28 cellular contexts compared by ENCODE assay signal in the genomic region with DNA sequence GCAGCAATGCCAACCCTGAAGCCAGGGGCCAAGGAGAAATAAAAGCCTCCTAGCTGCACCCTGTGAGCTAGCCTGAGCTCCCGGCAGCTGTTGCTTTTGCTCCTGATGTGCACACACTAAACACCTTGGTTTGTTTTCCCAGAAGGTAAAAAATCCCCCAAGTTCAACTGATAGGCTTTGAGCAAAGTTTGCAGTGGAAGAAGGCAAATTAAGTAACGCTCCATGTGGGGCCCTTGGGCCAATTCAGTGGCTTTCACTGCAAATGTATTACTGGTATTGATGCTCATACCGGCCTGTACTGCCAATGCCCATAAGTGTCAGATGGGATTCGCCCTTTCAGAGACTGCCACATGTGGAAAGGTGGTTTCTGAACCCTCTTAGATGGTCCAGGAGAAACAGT.
"Had no signal": no experiment of that assay in that cellular context is flagged by ENCODE, and none has a peak within 500 bp of the region (broad histone marks: within the 10 kb centered on the region; RNA-seq: fewer than 3 reads in every experiment).

No MANE protein-coding gene starts in this region.

- ATAC-seq: natural killer cell; psoas muscle; right cardiac atrium; stimulated activated memory B cell treated with anti-CD40 and anti-IgM and Interleukin-4, amounts not matched to agents 10 μg/mL and 1 μg/mL and 100 μg/mL, for 72 hours; stimulated activated naive CD8-positive, alpha-beta T cell treated with anti-CD3 and anti-CD28 coated beads, Interleukin-15, amount 100 ng/mL, for 72 hours; stimulated activated naive CD8-positive, alpha-beta T cell treated with anti-CD3 and anti-CD28 coated beads, Interleukin-15, Interleukin-2, amounts not matched to agents 100 U/mL and 50 U/mL, for 24 hours had no signal

- H3K27ac Mint-ChIP-seq: naive thymus-derived CD4-positive, alpha-beta T cell; natural killer cell; nephron; neural progenitor cell; progenitor cell of endocrine pancreas; stimulated activated memory B cell treated with anti-CD40 and anti-IgM and Interleukin-4, amounts not matched to agents 10 μg/mL and 1 μg/mL and 100 μg/mL, for 72 hours; stimulated activated naive CD8-positive, alpha-beta T cell treated with anti-CD3 and anti-CD28 coated beads, Interleukin-15, amount 100 ng/mL, for 72 hours had no signal

- H3K9me3 ChIP-seq: ovary, psoas muscle, sigmoid colon, suprapubic skin, testis, tibial artery, upper lobe of left lung, vagina had no signal

- H3K4me1 Mint-ChIP-seq: naive thymus-derived CD4-positive, alpha-beta T cell; natural killer cell; nephron; neural progenitor cell; stimulated activated memory B cell treated with anti-CD40 and anti-IgM and Interleukin-4, amounts not matched to agents 10 μg/mL and 1 μg/mL and 100 μg/mL, for 72 hours; stimulated activated naive CD8-positive, alpha-beta T cell treated with anti-CD3 and anti-CD28 coated beads, Interleukin-15, amount 100 ng/mL, for 72 hours had no signal

- H3K79me2 ChIP-seq: parathyroid adenoma had no signal

- H3K36me3 ChIP-seq: neural progenitor cell, ovary, sigmoid colon, suprapubic skin, tibial artery, upper lobe of left lung, vagina had no signal

- H3K9ac ChIP-seq: neural progenitor cell, parathyroid adenoma had no signal

- H3K27me3 Mint-ChIP-seq: stimulated activated naive CD8-positive, alpha-beta T cell treated with anti-CD3 and anti-CD28 coated beads, Interleukin-15, amount 100 ng/mL, for 72 hours had no signal

- FAIRE-seq: small intestine, urothelium cell line had no signal

- H2AFZ ChIP-seq: neural progenitor cell, parathyroid adenoma had no signal

- H3K27ac ChIP-seq: neural progenitor cell, ovary, parathyroid adenoma, psoas muscle, sigmoid colon, suprapubic skin, testis, tibial artery, upper lobe of left lung, vagina had no signal

- H3K36me3 Mint-ChIP-seq: naive thymus-derived CD4-positive, alpha-beta T cell; natural killer cell; neural progenitor cell; stimulated activated memory B cell treated with anti-CD40 and anti-IgM and Interleukin-4, amounts not matched to agents 10 μg/mL and 1 μg/mL and 100 μg/mL, for 72 hours had no signal

- H3K4me3 ChIP-seq: neural progenitor cell, ovary, psoas muscle, sigmoid colon, suprapubic skin, testis, tibial artery, upper lobe of left lung, vagina had no signal

- H3K4me1 ChIP-seq: neural progenitor cell, parathyroid adenoma, psoas muscle, sigmoid colon, suprapubic skin, testis, tibial artery, upper lobe of left lung, vagina had no signal

- H3K4me2 ChIP-seq: neural progenitor cell had no signal

- H3K4me3 Mint-ChIP-seq: naive thymus-derived CD4-positive, alpha-beta T cell; natural killer cell; nephron; neural progenitor cell; stimulated activated memory B cell treated with anti-CD40 and anti-IgM and Interleukin-4, amounts not matched to agents 10 μg/mL and 1 μg/mL and 100 μg/mL, for 72 hours; stimulated activated naive CD8-positive, alpha-beta T cell treated with anti-CD3 and anti-CD28 coated beads, Interleukin-15, amount 100 ng/mL, for 72 hours had no signal

- DNase-seq: naive thymus-derived CD4-positive, alpha-beta T cell; natural killer cell; occipital lobe; ovary; psoas muscle; right cardiac atrium; stimulated activated CD4-positive, alpha-beta T cell treated with anti-CD3 and anti-CD28 coated beads, Interleukin-15, amount 100 ng/mL, for 24 hours; stimulated activated CD4-positive, alpha-beta T cell treated with anti-CD3 and anti-CD28 coated beads, Interleukin-2, amount 100 ng/mL, for 24 hours; stimulated activated CD4-positive, alpha-beta T cell treated with anti-CD3 and anti-CD28 coated beads, Interleukin-4, amount 100 ng/mL, for 1 hour; stimulated activated CD4-positive, alpha-beta T cell treated with anti-CD3 and anti-CD28 coated beads, Interleukin-4, amount 100 ng/mL, for 4 hours; stimulated activated CD8-positive, alpha-beta memory T cell treated with anti-CD3 and anti-CD28 coated beads, Interleukin-4, amount 100 ng/mL, for 48 hours; stimulated activated naive CD4-positive, alpha-beta T cell; stimulated activated naive CD8-positive, alpha-beta T cell treated with anti-CD3 and anti-CD28 coated beads, Interleukin-15, amount 100 ng/mL, for 72 hours; stimulated activated naive CD8-positive, alpha-beta T cell treated with anti-CD3 and anti-CD28 coated beads, Interleukin-15, Interleukin-2, amounts not matched to agents 100 U/mL and 50 U/mL, for 24 hours; substantia nigra; testis; upper lobe of left lung had no signal

- H3K27me3 ChIP-seq: ovary, sigmoid colon, suprapubic skin, testis, tibial artery, upper lobe of left lung, vagina had no signal
